1 cellular context compared by ENCODE assay signal in the genomic region with DNA sequence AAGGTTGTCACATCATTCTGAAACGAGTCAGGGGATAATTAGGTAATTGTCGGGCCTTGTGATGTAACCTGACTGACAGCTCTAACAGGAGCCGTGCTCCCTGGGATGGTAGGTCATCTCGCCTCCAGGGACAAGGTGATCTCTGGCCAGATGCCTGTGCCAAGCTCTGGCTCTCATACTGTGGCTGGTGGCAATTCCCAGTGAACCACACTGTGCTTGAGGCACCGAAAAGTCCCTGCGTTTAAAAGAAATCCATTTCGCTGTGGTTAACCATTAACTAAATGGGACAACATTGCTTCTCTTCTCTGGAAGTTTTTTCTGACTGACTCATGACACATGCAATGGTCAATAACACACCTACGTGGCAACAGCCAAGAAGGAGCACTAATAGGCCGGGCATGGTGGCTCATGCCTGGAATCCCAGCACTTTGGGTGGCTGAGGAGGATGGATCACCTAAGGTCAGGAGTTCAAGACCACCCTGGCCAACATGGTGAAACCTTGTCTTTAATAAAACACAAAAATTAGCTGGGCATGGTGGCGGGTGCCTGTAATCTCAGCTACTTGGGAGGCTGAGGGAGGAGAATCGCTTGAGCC.
TF ChIP-seq lines count a peak whose summit lies in the region.

No MANE protein-coding gene starts in this region.

TF ChIP-seq in HCT116, 20 proteins besides CTCF, POLR2A, EP300 and RAD21 (continued from another document):
- no peak for TF ChIP-seq EZH2phosphoT487 (IDR thresholded peaks at IDR 0.05; ENCODE audit: borderline replicate concordance)
- no peak for TF ChIP-seq REST (IDR thresholded peaks at IDR 0.05; ENCODE audit: low read depth)
- peak; percentile 95 for TF ChIP-seq CBX3 (IDR thresholded peaks at IDR 0.05; ENCODE audit: low read depth)
- TF ChIP-seq, protein P1, sequence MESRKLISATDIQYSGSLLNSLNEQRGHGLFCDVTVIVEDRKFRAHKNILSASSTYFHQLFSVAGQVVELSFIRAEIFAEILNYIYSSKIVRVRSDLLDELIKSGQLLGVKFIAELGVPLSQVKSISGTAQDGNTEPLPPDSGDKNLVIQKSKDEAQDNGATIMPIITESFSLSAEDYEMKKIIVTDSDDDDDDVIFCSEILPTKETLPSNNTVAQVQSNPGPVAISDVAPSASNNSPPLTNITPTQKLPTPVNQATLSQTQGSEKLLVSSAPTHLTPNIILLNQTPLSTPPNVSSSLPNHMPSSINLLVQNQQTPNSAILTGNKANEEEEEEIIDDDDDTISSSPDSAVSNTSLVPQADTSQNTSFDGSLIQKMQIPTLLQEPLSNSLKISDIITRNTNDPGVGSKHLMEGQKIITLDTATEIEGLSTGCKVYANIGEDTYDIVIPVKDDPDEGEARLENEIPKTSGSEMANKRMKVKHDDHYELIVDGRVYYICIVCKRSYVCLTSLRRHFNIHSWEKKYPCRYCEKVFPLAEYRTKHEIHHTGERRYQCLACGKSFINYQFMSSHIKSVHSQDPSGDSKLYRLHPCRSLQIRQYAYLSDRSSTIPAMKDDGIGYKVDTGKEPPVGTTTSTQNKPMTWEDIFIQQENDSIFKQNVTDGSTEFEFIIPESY (IDR thresholded peaks at IDR 0.05; ENCODE audit: extremely low read depth, insufficient replicate concordance, low read length) = peak; percentile 58
- TF ChIP-seq ZNF274 (IDR thresholded peaks at IDR 0.05; ENCODE audit: low read depth, low read length) = no peak
- no peak for TF ChIP-seq ELF1 (IDR thresholded peaks at IDR 0.05; ENCODE audit: borderline replicate concordance, low read depth)
- TF ChIP-seq EGR1 (IDR thresholded peaks at IDR 0.05; ENCODE audit: low read depth) = no peak; the same call in 1 of the 2 replicates
- TF ChIP-seq ZFX (IDR thresholded peaks at IDR 0.05) = no peak
- peak; percentile 82 for TF ChIP-seq CEBPB (IDR thresholded peaks at IDR 0.05; ENCODE audit: low read depth)
